In the genomic region with DNA sequence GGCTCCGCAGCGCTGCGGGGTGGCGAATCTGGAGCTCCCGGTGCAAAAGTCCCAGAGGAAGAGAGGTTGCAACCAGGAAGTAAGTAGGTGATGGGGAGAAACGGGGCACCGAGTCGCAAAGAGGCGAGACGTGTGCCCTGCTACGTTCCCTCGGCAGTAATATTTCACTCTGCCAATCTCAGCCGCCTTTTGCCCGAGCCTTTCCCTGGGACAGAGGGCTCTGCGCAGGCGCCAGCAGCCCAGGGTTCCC, we compare ENCODE assay signal across 8 cellular contexts. TPM values are rescaled to one million over a fixed set of nuclear protein-coding genes. Genes with fewer than 3 reads are reported as not detected.
DNase-seq lines count a peak whose midpoint lies in the region; ATAC-seq, FAIRE-seq and TF ChIP-seq lines count a peak whose summit lies in the region.

A gene (minus strand): TSS at position 171 of the 250 bp plus-strand sequence. CDS start 495 bp downstream, outside the sequence.

- DNase-seq in H54 (ENCODE audit: insufficient read length, low spot score) = no peak
- no peak for DNase-seq in right atrium auricular region (ENCODE audit: low spot score)
- no peak for DNase-seq in UCSD-AML1 (lab: John Stamatoyannopoulos, UW; ENCODE audit: unreplicated experiment)

- no peak for ATAC-seq in activated T-helper 17 cell treated with anti-CD3 and anti-CD28 coated beads, Interleukin-2, amount 50 U/mL, for 72 hours (replicated peaks)
- ATAC-seq in HG02973 (IDR thresholded peaks at IDR 0.05; ENCODE audit: unreplicated experiment) = no peak
- ATAC-seq in GM21367 (IDR thresholded peaks at IDR 0.05; ENCODE audit: unreplicated experiment) = no peak
- no peak for ATAC-seq in GM18517 (IDR thresholded peaks at IDR 0.05; ENCODE audit: unreplicated experiment)

- peaks cover 50% of the 10 kb centered on the region for H3K36me3 Mint-ChIP-seq in activated T-helper 17 cell treated with anti-CD3 and anti-CD28 coated beads, Interleukin-2, amount 50 U/mL, for 72 hours (ENCODE audit: low read depth)

- peak; percentile 95 for TF ChIP-seq POLR2A in H54 (IDR thresholded peaks at IDR 0.05; ENCODE audit: low read depth, low read length)

- H3K9me3 Mint-ChIP-seq in activated T-helper 17 cell treated with anti-CD3 and anti-CD28 coated beads, Interleukin-2, amount 50 U/mL, for 72 hours = no peaks in the 10 kb centered on the region

- no peak for TF ChIP-seq CTCF in right atrium auricular region (IDR thresholded peaks at IDR 0.05)

- peaks cover 0 to 73% of the 10 kb centered on the region in 2 donors for H3K4me1 ChIP-seq in right atrium auricular region

- H3K4me1 Mint-ChIP-seq in activated T-helper 17 cell treated with anti-CD3 and anti-CD28 coated beads, Interleukin-2, amount 50 U/mL, for 72 hours = peaks cover 58% of the 10 kb centered on the region

- peaks cover 21% of the 10 kb centered on the region for H3K36me3 ChIP-seq in right atrium auricular region

- no peaks in the 10 kb centered on the region for H3K27me3 ChIP-seq in right atrium auricular region

- peak within 1 kb of the TSS; percentile 86 for H3K27ac Mint-ChIP-seq in activated T-helper 17 cell treated with anti-CD3 and anti-CD28 coated beads, Interleukin-2, amount 50 U/mL, for 72 hours

- H3K27me3 Mint-ChIP-seq in activated T-helper 17 cell treated with anti-CD3 and anti-CD28 coated beads, Interleukin-2, amount 50 U/mL, for 72 hours = no peaks in the 10 kb centered on the region

- peak within 1 kb of the TSS; percentile 67 to 71 for H3K4me3 ChIP-seq in right atrium auricular region
- peak within 1 kb of the TSS; percentile 55 to 95 (median 81) for H3K4me3 ChIP-seq in skin epidermis

- no peak for FAIRE-seq in H54 (lab: Jason Lieb, UNC)

- H3K4me3 Mint-ChIP-seq in activated T-helper 17 cell treated with anti-CD3 and anti-CD28 coated beads, Interleukin-2, amount 50 U/mL, for 72 hours = peak within 1 kb of the TSS; percentile 97

- H3K27ac ChIP-seq in right atrium auricular region (peak within 1 kb of the TSS; percentile 97 to 98), skin epidermis (peak within 1 kb of the TSS; percentile 71 to 99 (median 93))

- H3K9me3 ChIP-seq in right atrium auricular region = no peaks in the 10 kb centered on the region

RNA-seq across cellular contexts. Expression of the gene that starts here (rescaled TPM):
- 10 to 100 TPM; 12.2 to 21.8 TPM for total RNA-seq in activated T-helper 17 cell treated with anti-CD3 and anti-CD28 coated beads, Interleukin-2, amount 50 U/mL, for 72 hours
- total RNA-seq in right atrium auricular region = 1 to 10 TPM; 8.3 to 9.9 TPM
